In the genomic region with DNA sequence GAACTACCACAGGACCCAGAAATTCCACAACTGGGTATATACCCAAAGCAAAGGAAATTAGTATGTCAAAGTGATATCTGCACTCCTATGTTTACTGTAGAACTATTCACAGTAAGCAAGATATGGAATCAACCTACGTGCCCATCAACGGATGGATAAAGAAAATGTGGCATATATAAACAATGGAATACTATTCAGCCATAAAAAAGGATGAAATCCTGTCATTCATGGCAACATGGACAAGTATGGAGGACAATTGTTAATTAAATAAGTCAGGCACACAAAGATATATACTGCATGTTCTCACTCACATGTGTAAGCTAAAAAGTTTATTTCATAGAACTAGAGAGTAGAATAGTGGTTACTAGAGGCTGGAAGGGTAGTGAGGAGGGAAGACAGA, we compare ENCODE assay signal across 27 cellular contexts.
"Had no signal": no experiment of that assay in that cellular context is flagged by ENCODE, and none has a peak within 500 bp of the region (broad histone marks: within the 10 kb centered on the region; RNA-seq: fewer than 3 reads in every experiment).

No MANE protein-coding gene starts in this region.

- H3K27ac ChIP-seq: stomach, suprapubic skin, testis, thoracic aorta, thyroid gland, tibial artery, tibial nerve, transverse colon, upper lobe of left lung, upper lobe of right lung, uterus, vagina had no signal

- H3K4me3 ChIP-seq: stomach, suprapubic skin, testis, thoracic aorta, thyroid gland, tibial artery, tibial nerve, transverse colon, upper lobe of left lung, upper lobe of right lung, uterus, vagina had no signal

- DNase-seq: stimulated activated CD4-positive, alpha-beta T cell treated with anti-CD3 and anti-CD28 coated beads, Interleukin-2, amount 100 ng/mL, for 48 hours; stimulated activated CD4-positive, alpha-beta T cell treated with anti-CD3 and anti-CD28 coated beads, Interleukin-4, amount 100 ng/mL, for 1 hour; stimulated activated CD4-positive, alpha-beta T cell treated with anti-CD3 and anti-CD28 coated beads, Interleukin-4, amount 100 ng/mL, for 24 hours; stimulated activated CD4-positive, alpha-beta T cell treated with anti-CD3 and anti-CD28 coated beads, Interleukin-4, amount 100 ng/mL, for 4 hours; stimulated activated CD8-positive, alpha-beta memory T cell treated with anti-CD3 and anti-CD28 coated beads, Interleukin-4, amount 100 ng/mL, for 48 hours; stimulated activated naive B cell treated with anti-CD40 and anti-IgM and Interleukin-4, amounts not matched to agents 10 μg/mL and 1 μg/mL and 100 μg/mL, for 72 hours; stimulated activated naive CD4-positive, alpha-beta T cell; stimulated activated naive CD4-positive, alpha-beta T cell treated with Interleukin-2 at 50 U/mL for 16 hours; stimulated activated naive CD8-positive, alpha-beta T cell treated with anti-CD3 and anti-CD28 coated beads, Interleukin-15, amount 100 ng/mL, for 72 hours; stimulated activated naive CD8-positive, alpha-beta T cell treated with anti-CD3 and anti-CD28 coated beads, Interleukin-15, Interleukin-2, amounts not matched to agents 100 U/mL and 50 U/mL, for 24 hours; stomach; substantia nigra; testis; thyroid gland; tibial artery; transverse colon; trophoblast cell; upper lobe of left lung; upper lobe of right lung; uterus had no signal

- FAIRE-seq: urothelium cell line had no signal

- H3K27me3 ChIP-seq: stomach, suprapubic skin, testis, thyroid gland, tibial artery, tibial nerve, transverse colon, upper lobe of left lung, upper lobe of right lung, uterus, vagina had no signal

- H3K36me3 ChIP-seq: suprapubic skin, thyroid gland, upper lobe of left lung, upper lobe of right lung, uterus had no signal

- ATAC-seq: stimulated activated effector memory CD8-positive, alpha-beta T cell treated with anti-CD3 and anti-CD28 coated beads, Interleukin-12 subunit alpha, Interleukin-12 subunit beta, amount 100 ng/mL, for 72 hours; stimulated activated memory B cell treated with anti-CD40 and anti-IgM and Interleukin-4, amounts not matched to agents 10 μg/mL and 1 μg/mL and 100 μg/mL, for 72 hours; stimulated activated naive B cell treated with anti-CD40 and anti-IgM and Interleukin-4, amounts not matched to agents 10 μg/mL and 1 μg/mL and 100 μg/mL, for 72 hours; stimulated activated naive CD8-positive, alpha-beta T cell treated with anti-CD3 and anti-CD28 coated beads, Interleukin-15, amount 100 ng/mL, for 72 hours; stimulated activated naive CD8-positive, alpha-beta T cell treated with anti-CD3 and anti-CD28 coated beads, Interleukin-15, Interleukin-2, amounts not matched to agents 100 U/mL and 50 U/mL, for 24 hours; upper lobe of right lung had no signal

- H3K9me3 ChIP-seq: testis, thyroid gland had no signal

- H3K4me1 ChIP-seq: stomach, suprapubic skin, testis, thyroid gland, tibial artery, tibial nerve, transverse colon, upper lobe of left lung, upper lobe of right lung, uterus, vagina had no signal
